4 cellular contexts compared by ENCODE assay signal in genomic region chr10:105071980-105072379, GRCh38.
"Had no signal": no experiment of that assay in that cellular context is flagged by ENCODE, and none has a peak within 500 bp of the region (broad histone marks: within the 10 kb centered on the region; RNA-seq: fewer than 3 reads in every experiment).

No MANE protein-coding gene starts in this region.

- H3K4me2 ChIP-seq: GM23338 had no signal

- H2AFZ ChIP-seq: GM23338 had no signal

- H3K4me3 ChIP-seq: GM23338 had no signal

- ATAC-seq: GM23338 had no signal

- DNase-seq: H9, HCEC 1CT, IMR-90 had no signal
